Comparison of ENCODE assay signal across 2 cellular contexts in genomic region chr19:31068268-31068667, GRCh38.
TF ChIP-seq lines count a peak whose summit lies in the region.

No MANE protein-coding gene starts in this region.

TF ChIP-seq in HEK293, 187 proteins besides CTCF, POLR2A, EP300 and RAD21:
- TF ChIP-seq SETDB1 (IDR thresholded peaks at IDR 0.05; ENCODE audit: insufficient read length, low read length) (no peak), HOXC10 (CRISPR knock-in tag; IDR thresholded peaks at IDR 0.05) (no peak), ZNF16 (tag by site-specific recombination; IDR thresholded peaks at IDR 0.05; ENCODE audit: low read depth) (no peak), ZBTB26 (tag by site-specific recombination; optimal IDR thresholded peaks at IDR 0.05) (no peak), MYNN (tag by site-specific recombination; IDR thresholded peaks at IDR 0.05; ENCODE audit: borderline replicate concordance) (peak; percentile 82), ZNF274 (IDR thresholded peaks at IDR 0.05; ENCODE audit: low read length) (no peak), ZNF274 (tag by site-specific recombination; IDR thresholded peaks at IDR 0.05; ENCODE audit: borderline replicate concordance) (no peak), ZNF639 (tag by site-specific recombination; IDR thresholded peaks at IDR 0.05) (no peak)
TF ChIP-seq in HEK293: peak in this region for 1.

TF ChIP-seq in H1, 55 proteins besides CTCF, POLR2A, EP300 and RAD21:
- TF ChIP-seq, protein P1, sequence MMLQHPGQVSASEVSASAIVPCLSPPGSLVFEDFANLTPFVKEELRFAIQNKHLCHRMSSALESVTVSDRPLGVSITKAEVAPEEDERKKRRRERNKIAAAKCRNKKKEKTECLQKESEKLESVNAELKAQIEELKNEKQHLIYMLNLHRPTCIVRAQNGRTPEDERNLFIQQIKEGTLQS (IDR thresholded peaks at IDR 0.05; ENCODE audit: insufficient read depth, low read depth, low read length), result no peak
TF ChIP-seq in H1: peak in this region for 0.
